ENCODE assay signal across 20 cellular contexts in the genomic region with DNA sequence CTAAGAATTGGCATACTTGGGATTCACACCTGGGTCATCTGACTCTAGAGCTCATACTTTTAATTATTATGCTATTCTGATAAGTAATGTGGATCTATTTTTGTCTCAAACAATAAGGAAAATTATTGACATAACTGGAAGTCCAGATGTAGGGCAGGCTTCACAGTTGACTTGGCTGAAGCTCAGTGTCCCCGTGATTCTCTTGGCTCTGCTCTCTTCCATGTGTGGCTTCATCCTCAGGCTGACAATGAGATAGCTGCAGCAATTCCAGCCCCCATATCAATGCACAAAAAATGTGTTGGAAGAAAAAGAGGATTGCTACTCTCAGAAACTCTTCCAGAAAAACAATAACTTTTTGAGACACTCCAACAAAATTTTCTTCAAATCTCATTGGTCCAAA. TPM values are rescaled to one million over a fixed set of nuclear protein-coding genes. Genes with fewer than 3 reads are reported as not detected.
"Had no signal": no experiment of that assay in that cellular context is flagged by ENCODE, and none has a peak within 500 bp of the region (broad histone marks: within the 10 kb centered on the region; RNA-seq: fewer than 3 reads in every experiment).

No MANE protein-coding gene starts in this region.

- DNase-seq: activated CD4-positive, alpha-beta T cell treated with anti-CD3 and anti-CD28 coated beads for 4 hours; activated CD8-positive, alpha-beta T cell treated with anti-CD3 and anti-CD28 coated beads for 36 hours; activated gamma-delta T cell; activated T-cell treated with anti-CD3 and anti-CD28 coated beads, Interleukin-2, amount 50 U/mL, for 48 hours; aorta; endodermal cell; naive thymus-derived CD8-positive, alpha-beta T cell; SHP77 treated with DMSO at 0.1 percent for 48 hours; spleen; stomach; tibial artery; uterus had no signal

- H3K27me3 ChIP-seq: gastroesophageal sphincter, spleen, stomach, tibial artery, uterus had no signal

- H3K4me3 ChIP-seq: gastroesophageal sphincter, prostate gland, spleen, stomach, tibial artery, uterus had no signal

- H3K36me3 ChIP-seq: gastroesophageal sphincter, prostate gland, spleen, stomach, tibial artery, uterus had no signal

- ATAC-seq: activated CD8-positive, alpha-beta T cell treated with anti-CD3 and anti-CD28 coated beads for 36 hours; gastroesophageal sphincter; naive thymus-derived CD8-positive, alpha-beta T cell; sciatic nerve; SK-N-SH treated with all-trans-retinoic acid at 6 μM for 48 hours had no signal

- H3K9me3 ChIP-seq: gastroesophageal sphincter, prostate gland, spleen, stomach, tibial artery, uterus had no signal

- H3K4me1 ChIP-seq: gastroesophageal sphincter, prostate gland, stomach, tibial artery, uterus had no signal

- H3K27ac ChIP-seq: gastroesophageal sphincter, prostate gland, spleen, stomach, tibial artery, uterus, VCaP had no signal

RNA-seq across cellular contexts. Expression of a gene that starts 23.8 kb away (rescaled TPM):
- total RNA-seq: cerebellum; dermis microvascular lymphatic vessel endothelial cell; endodermal cell; lung microvascular endothelial cell; naive thymus-derived CD8-positive, alpha-beta T cell had no signal

RNA-seq across cellular contexts. Expression of a gene that starts 27.4 kb away (rescaled TPM):
- total RNA-seq: dermis microvascular lymphatic vessel endothelial cell, endodermal cell, lung microvascular endothelial cell had no signal

RNA-seq across cellular contexts. Expression of a gene that starts 53.3 kb away (rescaled TPM):
- total RNA-seq: endodermal cell; naive thymus-derived CD8-positive, alpha-beta T cell had no signal
- polyA plus RNA-seq: naive thymus-derived CD8-positive, alpha-beta T cell had no signal
